ENCODE assay signal across 1 cellular context in genomic region chr10:73823391-73823790, GRCh38.
TF ChIP-seq lines count a peak whose summit lies in the region.

No MANE protein-coding gene starts in this region.

TF ChIP-seq in HepG2, 621 proteins besides CTCF, POLR2A, EP300 and RAD21:
- TF ChIP-seq MAZ (IDR thresholded peaks at IDR 0.05; ENCODE audit: borderline replicate concordance, low read depth, low read length) (no peak), MAZ (CRISPR knock-in tag; IDR thresholded peaks at IDR 0.05; ENCODE audit: low read depth) (no peak), ZBTB34 (CRISPR knock-in tag; IDR thresholded peaks at IDR 0.05) (no peak), GMEB2 (CRISPR knock-in tag; IDR thresholded peaks at IDR 0.05; ENCODE audit: low read depth) (no peak), TBX2 (CRISPR knock-in tag; IDR thresholded peaks at IDR 0.05; ENCODE audit: borderline replicate concordance) (0 out of 2 replicates have a peak, but pooled peaks have one; percentile 34), SRY (CRISPR knock-in tag; IDR thresholded peaks at IDR 0.05) (no peak), E2F1 (CRISPR knock-in tag; IDR thresholded peaks at IDR 0.05) (no peak), HDAC6 (IDR thresholded peaks at IDR 0.05; ENCODE audit: low read depth, low read length) (no peak), HOMEZ (CRISPR knock-in tag; IDR thresholded peaks at IDR 0.05; ENCODE audit: low read depth) (no peak), ATF6 (CRISPR knock-in tag; conservative IDR thresholded peaks at IDR 0.05) (no peak), SP5 (CRISPR knock-in tag; IDR thresholded peaks at IDR 0.05; ENCODE audit: borderline replicate concordance, low read depth) (peak; percentile 26; the same call in 1 of the 2 replicates), CSRNP2 (CRISPR knock-in tag; conservative IDR thresholded peaks at IDR 0.05; ENCODE audit: low read depth) (no peak), ZNF354B (CRISPR knock-in tag; IDR thresholded peaks at IDR 0.05) (no peak), ZNF615 (CRISPR knock-in tag; IDR thresholded peaks at IDR 0.05; ENCODE audit: borderline replicate concordance) (no peak)
